27 cellular contexts compared by ENCODE assay signal in genomic region chr10:29238531-29239080, GRCh38. TPM values are rescaled to one million over a fixed set of nuclear protein-coding genes. Genes with fewer than 3 reads are reported as not detected.
DNase-seq lines count a peak whose midpoint lies in the region; FAIRE-seq and TF ChIP-seq lines count a peak whose summit lies in the region.
"Had no signal": no experiment of that assay in that cellular context is flagged by ENCODE, and none has a peak within 500 bp of the region (broad histone marks: within the 10 kb centered on the region; RNA-seq: fewer than 3 reads in every experiment).

No MANE protein-coding gene starts in this region.

- no peak for FAIRE-seq in frontal cortex (lab: Jason Lieb, UNC)
- FAIRE-seq: GM19239 had no signal

- intact Hi-C loops in head of caudate nucleus (cut with DNase I) = no loop called here

- TF ChIP-seq CTCF in HL-60 (IDR thresholded peaks at IDR 0.05; ENCODE audit: insufficient read depth, low read length) (no peak), nephron (IDR thresholded peaks at IDR 0.05; ENCODE audit: unreplicated experiment in 3 of 3) (no peak), type B pancreatic cell (conservative IDR thresholded peaks at IDR 0.05) (no peak), foreskin fibroblast (IDR thresholded peaks at IDR 0.05; ENCODE audit: low read depth, low read length) (no peak)

- H3K4me3 ChIP-seq in HL-60 (replicated peaks; ENCODE audit: insufficient read depth, low read length) (no peak overlapping the region), foreskin fibroblast (ENCODE audit: low read depth in 1 of 2, low read length in 2 of 2) (no peak overlapping the region)
- H3K4me3 ChIP-seq: MG63 had no signal

- H3K27ac Mint-ChIP-seq in nephron (peak overlapping the region; percentile 61 to 81 (median 66)), type B pancreatic cell (peak overlapping the region; percentile 14)
- H3K27ac Mint-ChIP-seq: CD14-positive monocyte had no signal

- H3K4me1 Mint-ChIP-seq in nephron = peaks cover 23% of the 10 kb centered on the region
- peaks cover 30% of the 10 kb centered on the region for H3K4me1 Mint-ChIP-seq in type B pancreatic cell (ENCODE audit: unreplicated experiment)
- H3K4me1 Mint-ChIP-seq: CD8-positive, alpha-beta memory T cell had no signal

- no peaks in the 10 kb centered on the region for H3K27me3 Mint-ChIP-seq in nephron (ENCODE audit: low read depth)
- H3K27me3 Mint-ChIP-seq in type B pancreatic cell = no peaks in the 10 kb centered on the region

- no peak for DNase-seq in HL-60 (ENCODE audit: low read depth in 1 of 2, low spot score in 1 of 2)
- DNase-seq in astrocyte of the hippocampus (ENCODE audit: low read depth, low spot score) = peak; percentile 12
- no peak for DNase-seq in type B pancreatic cell (ENCODE audit: extremely low spot score, unreplicated experiment)
- no peak for DNase-seq in frontal cortex (ENCODE audit: low spot score in 2 of 2)
- no peak for DNase-seq in head of caudate nucleus
- no peak for DNase-seq in foreskin fibroblast
- DNase-seq: Calu3; CD8-positive, alpha-beta memory T cell; DND-41; KBM-7; MG63; NCI-H1105 treated with DMSO at 0.1 percent for 48 hours; NCI-H146; NCI-H2029; NCI-H2227 treated with DMSO at 0.1 percent for 48 hours; NCI-H526 treated with DMSO at 0.1 percent for 48 hours; RPMI8226; SHP77 had no signal

- H3K27me3 ChIP-seq in HL-60 (ENCODE audit: insufficient read depth, poor library complexity, severe bottlenecking) = no peaks in the 10 kb centered on the region
- H3K27me3 ChIP-seq: MG63 had no signal

- no peaks in the 10 kb centered on the region for H3K9me3 Mint-ChIP-seq in nephron
- peaks cover 5% of the 10 kb centered on the region for H3K9me3 Mint-ChIP-seq in type B pancreatic cell
- H3K9me3 Mint-ChIP-seq: CD8-positive, alpha-beta memory T cell had no signal

- H3K27ac ChIP-seq in HL-60 (replicated peaks) = peak overlapping the region; percentile 63

- H3K4me3 Mint-ChIP-seq in nephron (no peak overlapping the region), type B pancreatic cell (peak overlapping the region; percentile 11)
- H3K4me3 Mint-ChIP-seq: CD14-positive monocyte; CD8-positive, alpha-beta memory T cell had no signal

- no peaks in the 10 kb centered on the region for H3K36me3 Mint-ChIP-seq in nephron (ENCODE audit: low read depth)
- no peaks in the 10 kb centered on the region for H3K36me3 Mint-ChIP-seq in type B pancreatic cell
- H3K36me3 Mint-ChIP-seq: CD14-positive monocyte; CD8-positive, alpha-beta memory T cell had no signal

RNA-seq across cellular contexts. Expression of gene LYZL1, which starts 50.3 kb away (rescaled TPM):
- not detected in 2 replicates for total RNA-seq in type B pancreatic cell (ENCODE audit: low replicate concordance)
- not detected for total RNA-seq in frontal cortex
- total RNA-seq: A673; Calu3; CD8-positive, alpha-beta memory T cell; H4; HT1080; LHCN-M2; NCI-H460; SK-MEL-5 had no signal
